Comparison of ENCODE assay signal across 15 cellular contexts in the genomic region with DNA sequence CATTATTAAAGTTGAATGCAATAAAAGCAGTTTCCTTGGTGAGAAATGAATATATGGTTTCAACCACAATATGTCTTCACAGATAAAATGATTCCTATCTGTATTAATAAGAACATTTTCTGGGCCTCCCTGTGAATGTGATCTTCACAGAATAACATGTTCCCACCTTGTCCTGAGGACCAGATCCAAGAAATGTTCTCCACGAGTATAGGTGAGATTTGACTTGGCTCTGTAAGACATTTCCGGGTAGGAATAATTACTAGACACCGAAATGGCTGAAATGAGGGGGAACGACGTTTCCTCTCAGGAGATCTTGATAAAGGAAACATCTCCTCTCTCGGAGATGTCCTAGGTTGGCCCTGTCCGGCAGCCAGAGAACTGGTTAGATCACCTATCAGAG.
DNase-seq lines count a peak whose midpoint lies in the region; TF ChIP-seq lines count a peak whose summit lies in the region.
"Had no signal": no experiment of that assay in that cellular context is flagged by ENCODE, and none has a peak within 500 bp of the region (broad histone marks: within the 10 kb centered on the region; RNA-seq: fewer than 3 reads in every experiment).

No MANE protein-coding gene starts in this region.

- POLR2A ChIA-PET in MCF 10A (lab: Yijun Ruan, JAX): interaction anchor here (8.2 kb wide), 1 partner anchor 156 kb away, joined by 63 read pairs; no protein-coding TSS in a partner anchor

- no peaks in the 10 kb centered on the region for H3K9me3 ChIP-seq in breast epithelium
- no peaks in the 10 kb centered on the region for H3K9me3 ChIP-seq in prostate gland
- H3K9me3 ChIP-seq: BE2C had no signal

- H3K9me3 Mint-ChIP-seq in MCF 10A (ENCODE audit: unreplicated experiment): no peaks in the 10 kb centered on the region
- H3K9me3 Mint-ChIP-seq in mesothelial cell of epicardium: no peaks in the 10 kb centered on the region
- H3K9me3 Mint-ChIP-seq: CD4-positive, alpha-beta T cell; GM23338 had no signal

- H3K27ac Mint-ChIP-seq in MCF 10A (ENCODE audit: low read depth, unreplicated experiment): no peak overlapping the region
- H3K27ac Mint-ChIP-seq in mesothelial cell of epicardium: no peak overlapping the region
- H3K27ac Mint-ChIP-seq: CD4-positive, alpha-beta T cell; GM23338 had no signal

- no peak for TF ChIP-seq CTCF in breast epithelium (IDR thresholded peaks at IDR 0.05)
- no peak for TF ChIP-seq CTCF in MCF 10A (IDR thresholded peaks at IDR 0.05; ENCODE audit: unreplicated experiment)
- no peak for TF ChIP-seq CTCF in VCaP (conservative IDR thresholded peaks at IDR 0.05)
- no peak for TF ChIP-seq CTCF in prostate gland (IDR thresholded peaks at IDR 0.05)
- no peak for TF ChIP-seq CTCF in mesothelial cell of epicardium (IDR thresholded peaks at IDR 0.05; ENCODE audit: unreplicated experiment)

- no peak for DNase-seq in breast epithelium (ENCODE audit: low spot score in 2 of 2)
- no peak for DNase-seq in MCF 10A (ENCODE audit: unreplicated experiment)
- DNase-seq in prostate gland (ENCODE audit: low spot score): peak; percentile 35
- no peak for DNase-seq in AG20443 (ENCODE audit: low spot score)
- no peak for DNase-seq in cerebellar cortex (ENCODE audit: low spot score)
- no peak for DNase-seq in mesothelial cell of epicardium (ENCODE audit: low spot score in 2 of 2, unreplicated experiment in 2 of 2)
- DNase-seq: BE2C; C1 segment of cervical spinal cord; CD4-positive, alpha-beta T cell; DMS153; DMS79; GDM1; HCEC 1CT had no signal

- no peaks in the 10 kb centered on the region for H3K36me3 ChIP-seq in breast epithelium
- no peaks in the 10 kb centered on the region for H3K36me3 ChIP-seq in prostate gland
- H3K36me3 ChIP-seq: BE2C had no signal

- intact Hi-C loops in breast epithelium (cut with DNase I; ENCODE audit: low total_unique reads): no loop called here
- intact Hi-C loops in MCF 10A (cut with micrococcal nuclease): no loop called here
- intact Hi-C loops in prostate gland (cut with DNase I): no loop called here

- TF ChIP-seq POLR2A in breast epithelium (IDR thresholded peaks at IDR 0.05): no peak
- TF ChIP-seq POLR2A in prostate gland (IDR thresholded peaks at IDR 0.05): no peak

- 51% methylated on average over 7 of the region's 7 CpGs for WGBS in prostate gland

- no TSS peak for BruUV-seq in MCF 10A (replicated peaks; lab: Mats Ljungman, UMichigan)

- H3K4me3 Mint-ChIP-seq in MCF 10A (ENCODE audit: unreplicated experiment) (no peak overlapping the region), mesothelial cell of epicardium (no peak overlapping the region)
- H3K4me3 Mint-ChIP-seq: CD4-positive, alpha-beta T cell; GM23338 had no signal

- peak overlapping the region; percentile 85 to 92 for H3K27ac ChIP-seq in breast epithelium
- peak overlapping the region; percentile 27 for H3K27ac ChIP-seq in VCaP
- peak overlapping the region; percentile 59 to 69 for H3K27ac ChIP-seq in prostate gland

- H3K4me1 Mint-ChIP-seq in MCF 10A (ENCODE audit: insufficient read depth, unreplicated experiment) (peaks cover 45% of the 10 kb centered on the region), mesothelial cell of epicardium (no peaks in the 10 kb centered on the region)

- H3K27me3 ChIP-seq in breast epithelium: no peaks in the 10 kb centered on the region
- no peaks in the 10 kb centered on the region for H3K27me3 ChIP-seq in prostate gland (replicated peaks; ENCODE audit: insufficient read depth)
- H3K27me3 ChIP-seq: BE2C had no signal

- H3K4me3 ChIP-seq in breast epithelium: no peak overlapping the region
- no peak overlapping the region for H3K4me3 ChIP-seq in prostate gland
- H3K4me3 ChIP-seq: GM23338 had no signal

- no peaks in the 10 kb centered on the region for H3K27me3 Mint-ChIP-seq in MCF 10A (ENCODE audit: insufficient read depth, unreplicated experiment)
- peaks cover 2% of the 10 kb centered on the region for H3K27me3 Mint-ChIP-seq in mesothelial cell of epicardium (ENCODE audit: low read depth)

- no peaks in the 10 kb centered on the region for H3K36me3 Mint-ChIP-seq in MCF 10A (ENCODE audit: insufficient read depth, unreplicated experiment)
- H3K36me3 Mint-ChIP-seq in mesothelial cell of epicardium: no peaks in the 10 kb centered on the region

- H3K4me1 ChIP-seq in breast epithelium (peaks cover 3 to 5% of the 10 kb centered on the region in 2 donors), prostate gland (replicated peaks) (peaks cover 10% of the 10 kb centered on the region)
- H3K4me1 ChIP-seq: BE2C had no signal

- CTCF ChIA-PET in MCF 10A (lab: Yijun Ruan, JAX): no interaction called here

Comparison
In these comparisons a context has a peak if more than half of its experiments do, and no peak if none do; other contexts are left out.
1. H3K27ac ChIP-seq: peak in every context shown above with its lines; median percentile 88 in breast epithelium; 64 in prostate gland; 27 in VCaP.